Comparison of ENCODE assay signal across 22 cellular contexts in the genomic region with DNA sequence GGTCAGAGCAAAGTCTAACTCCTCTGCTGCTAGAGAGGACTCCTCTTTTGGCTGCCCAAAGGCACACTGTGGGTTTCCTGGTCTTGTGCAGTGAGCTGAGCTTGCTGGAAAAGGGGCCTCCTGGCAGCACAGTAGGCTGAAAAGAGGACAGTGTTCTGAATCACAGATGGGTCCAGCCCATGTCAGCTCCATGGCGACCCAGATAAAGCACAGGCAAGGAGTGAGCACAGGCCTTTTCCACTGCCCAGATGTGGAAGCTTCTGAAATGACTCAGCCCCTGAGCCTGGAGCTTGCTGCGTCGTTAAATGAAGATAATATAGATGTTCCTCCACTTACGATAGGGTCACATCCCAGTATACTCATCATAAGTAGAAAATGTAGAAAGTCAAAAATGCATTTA. TPM values are rescaled to one million over a fixed set of nuclear protein-coding genes. Genes with fewer than 3 reads are reported as not detected.
A peak's percentile ranks its signal among the peaks of the same experiment; 100 is the strongest.
DNase-seq lines count a peak whose midpoint lies in the region; ATAC-seq and TF ChIP-seq lines count a peak whose summit lies in the region.
"Had no signal": no experiment of that assay in that cellular context is flagged by ENCODE, and none has a peak within 500 bp of the region (broad histone marks: within the 10 kb centered on the region; RNA-seq: fewer than 3 reads in every experiment).

No MANE protein-coding gene starts in this region.

- in situ Hi-C loops in brain microvascular endothelial cell (cut with HindIII; ENCODE audit: low pct_ligation_motif_present, low sequenced_read_pairs), result no loop called here

- H3K79me2 ChIP-seq in hepatocyte, result no peaks in the 10 kb centered on the region

- peak; percentile 10 for DNase-seq in AG04449 (ENCODE audit: low read depth, low spot score)
- DNase-seq in ELF-1 (ENCODE audit: low read depth, low spot score), result peak; percentile 41
- peak; percentile 30 for DNase-seq in brain microvascular endothelial cell
- peak; percentile 58 for DNase-seq in hepatocyte (ENCODE audit: low spot score)
- no peak for DNase-seq in T-helper 2 cell
- DNase-seq in DMS79 treated with DMSO at 0.1 percent for 48 hours (lab: John Stamatoyannopoulos, UW), result no peak
- DNase-seq: activated CD4-positive, CD25-positive, alpha-beta regulatory T cell; activated CD8-positive, alpha-beta T cell treated with anti-CD3 and anti-CD28 coated beads for 36 hours; activated gamma-delta T cell treated with Interleukin-2 at 50 U/mL for 16 hours; amniotic stem cell; caudate nucleus; HCEC 1CT; Kasumi-1; left cardiac atrium; NCI-H1694 treated with DMSO at 0.1 percent for 48 hours; NCI-H82; pancreas; right cardiac atrium; stimulated activated CD4-positive, alpha-beta T cell treated with anti-CD3 and anti-CD28 coated beads, Interleukin-15, amount 100 ng/mL, for 24 hours; upper lobe of left lung had no signal

- H3K4me3 ChIP-seq in AG04449 (ENCODE audit: low read depth, low read length) (no peak overlapping the region), brain microvascular endothelial cell (ENCODE audit: low read depth, low read length) (no peak overlapping the region), hepatocyte (no peak overlapping the region)
- H3K4me3 ChIP-seq: pancreas, upper lobe of left lung had no signal

- H3K4me2 ChIP-seq in hepatocyte, result no peak overlapping the region

- H3K9me3 ChIP-seq in hepatocyte (ENCODE audit: low read depth), result no peaks in the 10 kb centered on the region
- H3K9me3 ChIP-seq: pancreas, upper lobe of left lung had no signal

- H3K36me3 ChIP-seq in brain microvascular endothelial cell (replicated peaks), result no peaks in the 10 kb centered on the region
- no peaks in the 10 kb centered on the region for H3K36me3 ChIP-seq in hepatocyte (replicated peaks; ENCODE audit: insufficient read depth, low read depth)

- no peaks in the 10 kb centered on the region for H3K27me3 ChIP-seq in brain microvascular endothelial cell (replicated peaks)
- H3K27me3 ChIP-seq in hepatocyte, result no peaks in the 10 kb centered on the region
- H3K27me3 ChIP-seq: pancreas, upper lobe of left lung had no signal

- ATAC-seq in HG02870 (IDR thresholded peaks at IDR 0.05; ENCODE audit: unreplicated experiment) (no peak), GM18858 (IDR thresholded peaks at IDR 0.05; ENCODE audit: unreplicated experiment) (no peak)
- ATAC-seq: activated CD8-positive, alpha-beta T cell treated with anti-CD3 and anti-CD28 coated beads for 36 hours; pancreas; right cardiac atrium had no signal

- H3K4me1 ChIP-seq in hepatocyte (ENCODE audit: insufficient read depth), result no peaks in the 10 kb centered on the region
- H3K4me1 ChIP-seq: pancreas had no signal

- no peak for TF ChIP-seq CTCF in AG04449 (IDR thresholded peaks at IDR 0.05; ENCODE audit: insufficient read depth, low read length, missing control alignments)
- no peak for TF ChIP-seq CTCF in brain microvascular endothelial cell (IDR thresholded peaks at IDR 0.05; ENCODE audit: low read depth, low read length, missing control alignments)
- no peak for TF ChIP-seq CTCF in hepatocyte (IDR thresholded peaks at IDR 0.05; ENCODE audit: poor library complexity)

- no peaks in the 10 kb centered on the region for H4K20me1 ChIP-seq in hepatocyte (ENCODE audit: insufficient read depth, poor library complexity, severe bottlenecking)

- CTCF ChIA-PET in AG04449 (lab: Yijun Ruan, JAX), result no interaction called here

- H3K27ac ChIP-seq in brain microvascular endothelial cell (no peak overlapping the region), hepatocyte (peak overlapping the region; percentile 76)
- H3K27ac ChIP-seq: pancreas, upper lobe of left lung had no signal

- no peaks in the 10 kb centered on the region for H3K9me2 ChIP-seq in hepatocyte (replicated peaks; ENCODE audit: insufficient read depth)

- WGBS in hepatocyte (ENCODE audit: low lambda C conversion rate, missing lambda C conversion rate), result 52% methylated on average over 4 of the region's 4 CpGs

- H2AFZ ChIP-seq in hepatocyte, result no peak overlapping the region

- POLR2A ChIA-PET in AG04449 (lab: Yijun Ruan, JAX), result no interaction called here

RNA-seq across cellular contexts. Expression of gene CCDC180, which starts 8.1 kb away (rescaled TPM):
- total RNA-seq in hepatocyte, result 0.57 and 2.3 TPM in 2 replicates
- polyA plus RNA-seq in hepatocyte, result 0.83 and 1.3 TPM in 2 replicates

Comparison
In these comparisons a context has a peak if more than half of its experiments do, and no peak if none do; other contexts are left out.
1. DNase-seq: peak in AG04449 (single experiment), ELF-1 (single experiment), brain microvascular endothelial cell (single experiment) and hepatocyte (single experiment); none in T-helper 2 cell (0 of 5) and DMS79 treated with DMSO at 0.1 percent for 48 hours (single experiment).